10 cellular contexts compared by ENCODE assay signal in genomic region chr4:675980-676870, GRCh38. TPM values are rescaled to one million over a fixed set of nuclear protein-coding genes. Genes with fewer than 3 reads are reported as not detected.
DNase-seq lines count a peak whose midpoint lies in the region; ATAC-seq, FAIRE-seq and TF ChIP-seq lines count a peak whose summit lies in the region.
"Had no signal": no experiment of that assay in that cellular context is flagged by ENCODE, and none has a peak within 500 bp of the region (broad histone marks: within the 10 kb centered on the region; RNA-seq: fewer than 3 reads in every experiment).

No MANE protein-coding gene starts in this region.

- CTCF ChIA-PET in H1 (lab: Charles Lee; ENCODE audit: partially characterized antibody) = interaction anchor here (1.0 to 3.4 kb wide), 5 partner anchors 8 to 73 kb away, joined by 3 to 20 read pairs (median 6); no protein-coding TSS in a partner anchor

- no peak overlapping the region for H4K91ac ChIP-seq in H1 (replicated peaks; ENCODE audit: insufficient read length, low read length)

- no peak overlapping the region for H2BK5ac ChIP-seq in H1 (ENCODE audit: low read depth, low read length)

- TF ChIP-seq POLR2A in H1 (IDR thresholded peaks at IDR 0.05; ENCODE audit: control extremely low read depth in 1 of 2, low read depth in 2 of 2, low read length in 2 of 2) = no peak

- H2BK15ac ChIP-seq in H1 (ENCODE audit: low read length) = no peak overlapping the region

- peak overlapping the region; percentile 96 for H3K9ac ChIP-seq in BLaER1
- H3K9ac ChIP-seq in H1 (replicated peaks in 1 of 4; ENCODE audit: extremely low read depth in 1 of 4, low read depth in 3 of 4, low read length in 3 of 4) = no peak overlapping the region

- H3K56ac ChIP-seq in H1 (replicated peaks; ENCODE audit: insufficient read length, low read depth, low read length) = no peak overlapping the region

- FAIRE-seq in H1 (lab: Jason Lieb, UNC) = no peak

- H3K23ac ChIP-seq in H1 (ENCODE audit: insufficient read length) = no peak overlapping the region

- TF ChIP-seq EP300 in H1 (IDR thresholded peaks at IDR 0.05; ENCODE audit: borderline replicate concordance in 1 of 2, low read depth in 2 of 2, low read length in 2 of 2) = no peak

- no peak overlapping the region for H3K4ac ChIP-seq in H1 (replicated peaks; ENCODE audit: insufficient read length, low read depth, low read length)

- H2BK20ac ChIP-seq in H1 (ENCODE audit: low read length) = no peak overlapping the region

- H3K14ac ChIP-seq in H1 (ENCODE audit: insufficient read length) = no peak overlapping the region

- peak overlapping the region; percentile 72 for H4K8ac ChIP-seq in H1 (ENCODE audit: extremely low read depth, insufficient read depth, low read length)

- H3K4me3 ChIP-seq in BLaER1 = peak overlapping the region; percentile 95
- no peak overlapping the region for H3K4me3 ChIP-seq in H1 (ENCODE audit: extremely low read depth in 1 of 4, insufficient read depth in 2 of 4, low read depth in 3 of 4, low read length in 4 of 4)

- no peak for TF ChIP-seq CTCF in H1 (IDR thresholded peaks at IDR 0.05; ENCODE audit: control extremely low read depth in 1 of 3, insufficient read depth in 1 of 3, low read depth in 1 of 3, low read length in 3 of 3)

- H2AFZ ChIP-seq in H1 (ENCODE audit: low read length) = no peak overlapping the region

- H3K23me2 ChIP-seq in H1 (ENCODE audit: low read depth, low read length) = peaks cover 12% of the 10 kb centered on the region; the same call in 1 of the 2 replicates

- H3K79me2 ChIP-seq in H1 (ENCODE audit: control insufficient read depth in 1 of 2, insufficient read depth in 2 of 2, low read length in 2 of 2) = peaks cover 0 to 7% of the 10 kb centered on the region in 2 experiments; a peak in 2 of 4 replicates

- H4K20me1 ChIP-seq in BLaER1 (peaks cover 7% of the 10 kb centered on the region; the same call in 1 of the 2 replicates), H1 (replicated peaks in 1 of 2; ENCODE audit: control insufficient read depth in 1 of 2, insufficient read depth in 2 of 2, low read length in 2 of 2) (peaks cover 3 to 12% of the 10 kb centered on the region in 2 experiments)

- H2BK12ac ChIP-seq in H1 (ENCODE audit: low read depth, low read length) = no peak overlapping the region

- H3K9me3 ChIP-seq in BLaER1 (no peaks in the 10 kb centered on the region), H1 (ENCODE audit: insufficient read depth in 2 of 2, low read depth in 1 of 2, low read length in 1 of 2) (no peaks in the 10 kb centered on the region)

- peak; percentile 26 for ATAC-seq in GM19023 (IDR thresholded peaks at IDR 0.05; ENCODE audit: unreplicated experiment)
- ATAC-seq in HG03354 (IDR thresholded peaks at IDR 0.05; ENCODE audit: poor library complexity, severe bottlenecking, unreplicated experiment) = peak; percentile 40

- POLR2A ChIA-PET in H1 (lab: Charles Lee; ENCODE audit: partially characterized antibody) = interaction anchor here (0.7 to 5.6 kb wide), 7 partner anchors 8 to 74 kb away, joined by 3 to 25 read pairs (median 3); no protein-coding TSS in a partner anchor

- H3K79me1 ChIP-seq in H1 (ENCODE audit: low read depth, low read length) = peaks cover 7% of the 10 kb centered on the region; the same call in 1 of the 2 replicates

- 90% methylated on average over 19 of the region's 19 CpGs; no CpG with 5 or more reads in 1 of the 2 experiments for WGBS in H1 (ENCODE audit: extremely low coverage in 1 of 2, insufficient coverage in 1 of 2, insufficient read length in 1 of 2, insufficient replicate concordance in 2 of 2, low coverage in 1 of 2, low lambda C conversion rate in 2 of 2, missing lambda C conversion rate in 1 of 2), 2 experiments

- H3K18ac ChIP-seq in H1 (ENCODE audit: extremely low read depth, low read length) = no peak overlapping the region

- no peak overlapping the region for H2AK5ac ChIP-seq in H1 (ENCODE audit: low read depth, low read length)

- no peak for TF ChIP-seq RAD21 in H1 (IDR thresholded peaks at IDR 0.05 in 1 of 2, conservative IDR thresholded peaks at IDR 0.05 in 1 of 2; ENCODE audit: low read depth in 2 of 2, low read length in 2 of 2)

- H3K4me2 ChIP-seq in BLaER1 (peak overlapping the region; percentile 98), H1 (ENCODE audit: insufficient read depth in 1 of 2, low read depth in 2 of 2, low read length in 2 of 2) (no peak overlapping the region)

- no peak overlapping the region for H4K5ac ChIP-seq in H1 (ENCODE audit: insufficient read length, low read depth, low read length)

- no peak overlapping the region for H2BK120ac ChIP-seq in H1 (replicated peaks; ENCODE audit: low read depth, low read length)

- H3K27ac ChIP-seq in BLaER1 = peak overlapping the region; percentile 96
- no peak overlapping the region for H3K27ac ChIP-seq in H1 (ENCODE audit: low read depth, low read length)

- no peaks in the 10 kb centered on the region for H3K27me3 ChIP-seq in BLaER1
- H3K27me3 ChIP-seq in H1 (replicated peaks in 1 of 4; ENCODE audit: control insufficient read depth in 3 of 4, extremely low read depth in 1 of 4, insufficient read depth in 3 of 4, low read length in 3 of 4) = no peaks in the 10 kb centered on the region; a peak in 2 of 7 replicates

- DNase-seq in H1 (ENCODE audit: low read depth in 1 of 2, low spot score in 2 of 2) = no peak
- no peak for DNase-seq in stimulated activated CD4-positive, alpha-beta T cell treated with anti-CD3 and anti-CD28 coated beads, Interleukin-4, amount 100 ng/mL, for 1 hour
- no peak for DNase-seq in NCI-H2196 treated with DMSO at 0.1 percent for 48 hours (lab: John Stamatoyannopoulos, UW; ENCODE audit: unreplicated experiment)
- no peak for DNase-seq in NCI-H345 treated with DMSO at 0.1 percent for 48 hours (lab: John Stamatoyannopoulos, UW; ENCODE audit: unreplicated experiment)
- DNase-seq in anterior cingulate cortex (lab: John Stamatoyannopoulos, UW) = no peak
- DNase-seq: DMS153, NCI-H446 treated with DMSO at 0.1 percent for 48 hours had no signal

- H3K36me3 ChIP-seq in BLaER1 (peaks cover 21% of the 10 kb centered on the region), H1 (ENCODE audit: control insufficient read depth in 2 of 4, insufficient read depth in 4 of 4, low read length in 3 of 4) (peaks cover 8 to 19% (median 13%) of the 10 kb centered on the region in 4 experiments)

- peaks cover 67% of the 10 kb centered on the region for H3K4me1 ChIP-seq in BLaER1
- H3K4me1 ChIP-seq in H1 (replicated peaks in 1 of 4; ENCODE audit: control insufficient read depth in 3 of 4, insufficient read depth in 4 of 4, low read length in 3 of 4) = peaks cover 3 to 13% (median 6%) of the 10 kb centered on the region in 4 experiments; a peak in 6 of 7 replicates

RNA-seq across cellular contexts. Expression of gene MYL5, which starts 1.9 kb away (rescaled TPM):
- 5.5 and 5.7 TPM in 2 replicates for total RNA-seq in H1 (2021; fragmentation: NEBNext Ultra II Directional; extraction: Animal tissue kit (Norgen Biotek cat#: 25700))
- polyA plus RNA-seq in H1 (2011; rRNA removed) = 6.3 and 6.8 TPM in 2 replicates
- polyA plus RNA-seq in H1 (2011; cell fraction: cytosol; rRNA removed) = 7.7 TPM
- 40.3 TPM for polyA plus RNA-seq in H1 (2011; cell fraction: nucleus; rRNA removed)
- polyA plus RNA-seq in H1 (2012, experiment 1 of 2) = 11.6 to 13.5 TPM (median 12.6 TPM) in 4 replicates
- 3.7 TPM for polyA plus RNA-seq in H1 (2012, experiment 2 of 2)
- 4.6 TPM for polyA plus RNA-seq in H1 (2013, experiment 1 of 2)
- polyA plus RNA-seq in H1 (2013, experiment 2 of 2) = 3.5 TPM
- 2.5 and 6.8 TPM in 2 replicates for polyA minus RNA-seq in H1 (2011; rRNA and poly(A)+ RNA removed)
- polyA minus RNA-seq in H1 (2011; cell fraction: cytosol; rRNA and poly(A)+ RNA removed) = 6.9 TPM
- polyA minus RNA-seq in H1 (2011; cell fraction: nucleus; rRNA and poly(A)+ RNA removed) = 19.0 TPM

RNA-seq across cellular contexts. Expression of gene ATP5ME, which starts 2.1 kb away (rescaled TPM):
- 375 and 413 TPM in 2 replicates for total RNA-seq in H1 (2021; fragmentation: NEBNext Ultra II Directional; extraction: Animal tissue kit (Norgen Biotek cat#: 25700))
- 450 and 538 TPM in 2 replicates for polyA plus RNA-seq in H1 (2011; rRNA removed)
- 736 TPM for polyA plus RNA-seq in H1 (2011; cell fraction: cytosol; rRNA removed)
- 398 TPM for polyA plus RNA-seq in H1 (2011; cell fraction: nucleus; rRNA removed)
- polyA plus RNA-seq in H1 (2012, experiment 1 of 2) = 972 to 1,582 TPM (median 1,208 TPM) in 4 replicates
- 606 TPM for polyA plus RNA-seq in H1 (2012, experiment 2 of 2)
- 1,182 TPM for polyA plus RNA-seq in H1 (2013, experiment 1 of 2)
- polyA plus RNA-seq in H1 (2013, experiment 2 of 2) = 1,303 TPM
- polyA minus RNA-seq in H1 (2011; rRNA and poly(A)+ RNA removed) = 143 and 154 TPM in 2 replicates
- polyA minus RNA-seq in H1 (2011; cell fraction: cytosol; rRNA and poly(A)+ RNA removed) = 98.1 TPM
- 109 TPM for polyA minus RNA-seq in H1 (2011; cell fraction: nucleus; rRNA and poly(A)+ RNA removed)

RNA-seq across cellular contexts. Expression of gene SLC49A3, which starts 12.7 kb away (rescaled TPM):
- 5.7 and 8.8 TPM in 2 replicates for total RNA-seq in H1 (2021; fragmentation: NEBNext Ultra II Directional; extraction: Animal tissue kit (Norgen Biotek cat#: 25700))
- polyA plus RNA-seq in H1 (2011; rRNA removed) = 5.0 and 6.7 TPM in 2 replicates
- polyA plus RNA-seq in H1 (2011; cell fraction: cytosol; rRNA removed) = 5.4 TPM
- polyA plus RNA-seq in H1 (2011; cell fraction: nucleus; rRNA removed) = 16.0 TPM
- 2.3 to 6.0 TPM (median 5.7 TPM) in 4 replicates for polyA plus RNA-seq in H1 (2012, experiment 1 of 2)
- polyA plus RNA-seq in H1 (2012, experiment 2 of 2) = 3.0 TPM
- polyA plus RNA-seq in H1 (2013, experiment 1 of 2) = 2.3 TPM
- 1.9 TPM for polyA plus RNA-seq in H1 (2013, experiment 2 of 2)
- 0.98 and 2.7 TPM in 2 replicates for polyA minus RNA-seq in H1 (2011; rRNA and poly(A)+ RNA removed)
- 2.9 TPM for polyA minus RNA-seq in H1 (2011; cell fraction: cytosol; rRNA and poly(A)+ RNA removed)
- 9.7 TPM for polyA minus RNA-seq in H1 (2011; cell fraction: nucleus; rRNA and poly(A)+ RNA removed)

RNA-seq across cellular contexts. Expression of gene PCGF3, which starts 29.4 kb away (rescaled TPM):
- 49.7 and 52.9 TPM in 2 replicates for total RNA-seq in H1 (2021; fragmentation: NEBNext Ultra II Directional; extraction: Animal tissue kit (Norgen Biotek cat#: 25700))
- 52.7 and 67.4 TPM in 2 replicates for polyA plus RNA-seq in H1 (2011; rRNA removed)
- 59.3 TPM for polyA plus RNA-seq in H1 (2011; cell fraction: cytosol; rRNA removed)
- 236 TPM for polyA plus RNA-seq in H1 (2011; cell fraction: nucleus; rRNA removed)
- 39.7 to 58.4 TPM (median 51.5 TPM) in 4 replicates for polyA plus RNA-seq in H1 (2012, experiment 1 of 2)
- 19.5 TPM for polyA plus RNA-seq in H1 (2012, experiment 2 of 2)
- polyA plus RNA-seq in H1 (2013, experiment 1 of 2) = 37.7 TPM
- polyA plus RNA-seq in H1 (2013, experiment 2 of 2) = 33.4 TPM
- polyA minus RNA-seq in H1 (2011; rRNA and poly(A)+ RNA removed) = 41.1 and 51.6 TPM in 2 replicates
- polyA minus RNA-seq in H1 (2011; cell fraction: cytosol; rRNA and poly(A)+ RNA removed) = 50.2 TPM
- 73.3 TPM for polyA minus RNA-seq in H1 (2011; cell fraction: nucleus; rRNA and poly(A)+ RNA removed)

RNA-seq across cellular contexts. Expression of gene PDE6B, which starts 50.9 kb away (rescaled TPM):
- 4.1 and 4.5 TPM in 2 replicates for total RNA-seq in H1 (2021; fragmentation: NEBNext Ultra II Directional; extraction: Animal tissue kit (Norgen Biotek cat#: 25700))
- 8.0 and 8.4 TPM in 2 replicates for polyA plus RNA-seq in H1 (2011; rRNA removed)
- 11.1 TPM for polyA plus RNA-seq in H1 (2011; cell fraction: cytosol; rRNA removed)
- polyA plus RNA-seq in H1 (2011; cell fraction: nucleus; rRNA removed) = 14.3 TPM
- 9.1 to 17.0 TPM (median 14.1 TPM) in 4 replicates for polyA plus RNA-seq in H1 (2012, experiment 1 of 2)
- polyA plus RNA-seq in H1 (2012, experiment 2 of 2) = 4.3 TPM
- 1.3 TPM for polyA plus RNA-seq in H1 (2013, experiment 1 of 2)
- 2.1 TPM for polyA plus RNA-seq in H1 (2013, experiment 2 of 2)
- polyA minus RNA-seq in H1 (2011; rRNA and poly(A)+ RNA removed) = 11.1 and 16.4 TPM in 2 replicates
- polyA minus RNA-seq in H1 (2011; cell fraction: cytosol; rRNA and poly(A)+ RNA removed) = 6.8 TPM
- polyA minus RNA-seq in H1 (2011; cell fraction: nucleus; rRNA and poly(A)+ RNA removed) = 9.4 TPM
